ENCODE assay signal across 23 cellular contexts in the genomic region with DNA sequence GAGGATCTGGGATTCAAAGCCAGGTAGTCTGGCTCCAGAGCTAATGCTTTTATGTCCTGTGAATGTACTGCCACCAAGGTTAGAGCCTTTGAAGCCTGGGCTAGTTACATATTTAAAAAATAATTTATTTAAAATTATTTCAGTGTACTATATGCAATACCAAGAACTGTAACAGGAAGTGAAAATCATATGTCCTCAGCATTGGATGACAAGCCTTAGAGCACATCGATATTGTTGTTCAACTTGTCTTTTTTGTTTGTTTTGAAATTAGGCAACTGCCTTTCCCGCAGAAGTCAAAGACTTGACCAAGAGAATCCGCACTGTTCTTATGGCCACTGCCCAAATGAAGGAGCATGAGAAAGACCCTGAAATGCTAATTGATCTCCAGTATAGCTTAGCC.
"Had no signal": no experiment of that assay in that cellular context is flagged by ENCODE, and none has a peak within 500 bp of the region (broad histone marks: within the 10 kb centered on the region; RNA-seq: fewer than 3 reads in every experiment).

No MANE protein-coding gene starts in this region.

- H3K4me3 Mint-ChIP-seq: activated T-cell treated with anti-CD3 and anti-CD28 coated beads, Interleukin-2, amount 50 U/mL, for 4 hours; brain; nephron; stimulated activated naive CD8-positive, alpha-beta T cell treated with anti-CD3 and anti-CD28 coated beads, Interleukin-15, Interleukin-2, amounts not matched to agents 100 ng/mL and 50 ng/mL, for 24 hours had no signal

- FAIRE-seq: islet of Langerhans, TTC549 had no signal

- H3K9me3 Mint-ChIP-seq: activated T-cell treated with anti-CD3 and anti-CD28 coated beads, Interleukin-2, amount 50 U/mL, for 4 hours; activated T-helper 2 cell treated with anti-CD3 and anti-CD28 coated beads, Interferon-gamma antibody, Interleukin-2, Interleukin-4, amounts not matched to agents 10 μg/mL and 5 μg/mL and 100 μg/mL, durations not matched to agents 14 hours and 24 hours and 36 hours; brain; stimulated activated naive CD8-positive, alpha-beta T cell treated with anti-CD3 and anti-CD28 coated beads, Interleukin-15, Interleukin-2, amounts not matched to agents 100 ng/mL and 50 ng/mL, for 24 hours had no signal

- DNase-seq: activated CD4-positive, alpha-beta T cell treated with anti-CD3 and anti-CD28 coated beads for 1 hour; activated CD4-positive, alpha-beta T cell treated with anti-CD3 and anti-CD28 coated beads, Interleukin-2, amount 50 U/mL, for 4 hours; activated CD8-positive, alpha-beta memory T cell treated with anti-CD3 and anti-CD28 coated beads, Interleukin-2, amount 50 U/mL, for 48 hours; activated naive CD4-positive, alpha-beta T cell; activated T-cell treated with anti-CD3 and anti-CD28 coated beads, Interleukin-2, amount 50 U/mL, for 4 hours; aorta; caudate nucleus; effector memory CD4-positive, alpha-beta T cell; esophagus squamous epithelium; gastrocnemius medialis; heart left ventricle; mesenchymal stem cell; ovary; stimulated activated CD4-positive, alpha-beta T cell treated with anti-CD3 and anti-CD28 coated beads, Interleukin-4, amount 100 ng/mL, for 24 hours; substantia nigra; thyroid gland; WERI-Rb-1 had no signal

- H3K27ac Mint-ChIP-seq: activated T-helper 2 cell treated with anti-CD3 and anti-CD28 coated beads, Interferon-gamma antibody, Interleukin-2, Interleukin-4, amounts not matched to agents 10 μg/mL and 5 μg/mL and 100 μg/mL, durations not matched to agents 14 hours and 24 hours and 36 hours; brain; nephron had no signal

- H3K4me1 Mint-ChIP-seq: brain, nephron had no signal

- H3K27me3 Mint-ChIP-seq: brain; stimulated activated naive CD8-positive, alpha-beta T cell treated with anti-CD3 and anti-CD28 coated beads, Interleukin-15, Interleukin-2, amounts not matched to agents 100 ng/mL and 50 ng/mL, for 24 hours had no signal

- ATAC-seq: activated T-cell treated with anti-CD3 and anti-CD28 coated beads, Interleukin-2, amount 50 U/mL, for 4 hours; gastrocnemius medialis; heart left ventricle had no signal
